Comparison of ENCODE assay signal across 1 cellular context in the genomic region with DNA sequence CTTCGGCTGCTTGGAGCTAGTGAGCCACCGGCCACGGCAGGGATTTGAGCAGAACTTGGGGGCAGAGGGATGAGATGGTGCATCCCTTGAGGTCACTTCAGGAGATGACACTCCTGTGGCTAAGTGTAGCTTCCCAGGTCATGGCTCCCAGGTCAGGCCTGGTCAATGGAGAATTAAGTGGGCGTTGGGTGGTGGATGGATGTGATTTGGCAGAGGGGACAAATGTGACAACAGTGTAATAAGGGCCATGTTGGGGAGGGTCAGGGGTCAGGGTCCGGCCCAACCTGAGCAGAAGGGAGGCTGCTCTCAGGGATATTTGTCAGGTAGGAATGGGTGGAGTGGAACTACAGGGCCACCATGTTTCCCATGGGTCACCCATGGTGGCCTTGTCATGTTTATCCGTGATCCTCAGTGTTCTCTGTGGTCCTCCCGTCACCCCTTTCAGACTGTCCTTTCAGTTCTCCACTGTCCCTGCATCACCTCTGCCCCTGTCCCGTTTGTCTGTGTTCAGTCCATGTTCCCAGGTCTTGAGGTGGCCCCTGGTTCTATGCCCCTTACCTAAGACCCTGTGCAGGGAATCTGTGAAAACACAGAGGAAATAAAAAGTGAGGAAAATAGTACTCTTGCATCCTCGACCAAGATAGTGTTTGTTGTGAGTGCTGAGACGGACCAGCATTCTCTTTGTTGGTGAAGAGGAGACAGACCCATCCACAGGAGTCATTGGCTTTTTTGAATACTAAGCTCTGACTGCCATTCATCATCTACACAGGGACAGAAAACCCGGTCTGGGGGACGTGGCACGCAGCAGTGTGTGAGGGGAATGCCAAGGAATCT.
TF ChIP-seq lines count a peak whose summit lies in the region.

No MANE protein-coding gene starts in this region.

TF ChIP-seq in GM23338, 12 proteins besides CTCF, POLR2A, EP300 and RAD21 (continued from another document):
- TF ChIP-seq, protein P1, sequence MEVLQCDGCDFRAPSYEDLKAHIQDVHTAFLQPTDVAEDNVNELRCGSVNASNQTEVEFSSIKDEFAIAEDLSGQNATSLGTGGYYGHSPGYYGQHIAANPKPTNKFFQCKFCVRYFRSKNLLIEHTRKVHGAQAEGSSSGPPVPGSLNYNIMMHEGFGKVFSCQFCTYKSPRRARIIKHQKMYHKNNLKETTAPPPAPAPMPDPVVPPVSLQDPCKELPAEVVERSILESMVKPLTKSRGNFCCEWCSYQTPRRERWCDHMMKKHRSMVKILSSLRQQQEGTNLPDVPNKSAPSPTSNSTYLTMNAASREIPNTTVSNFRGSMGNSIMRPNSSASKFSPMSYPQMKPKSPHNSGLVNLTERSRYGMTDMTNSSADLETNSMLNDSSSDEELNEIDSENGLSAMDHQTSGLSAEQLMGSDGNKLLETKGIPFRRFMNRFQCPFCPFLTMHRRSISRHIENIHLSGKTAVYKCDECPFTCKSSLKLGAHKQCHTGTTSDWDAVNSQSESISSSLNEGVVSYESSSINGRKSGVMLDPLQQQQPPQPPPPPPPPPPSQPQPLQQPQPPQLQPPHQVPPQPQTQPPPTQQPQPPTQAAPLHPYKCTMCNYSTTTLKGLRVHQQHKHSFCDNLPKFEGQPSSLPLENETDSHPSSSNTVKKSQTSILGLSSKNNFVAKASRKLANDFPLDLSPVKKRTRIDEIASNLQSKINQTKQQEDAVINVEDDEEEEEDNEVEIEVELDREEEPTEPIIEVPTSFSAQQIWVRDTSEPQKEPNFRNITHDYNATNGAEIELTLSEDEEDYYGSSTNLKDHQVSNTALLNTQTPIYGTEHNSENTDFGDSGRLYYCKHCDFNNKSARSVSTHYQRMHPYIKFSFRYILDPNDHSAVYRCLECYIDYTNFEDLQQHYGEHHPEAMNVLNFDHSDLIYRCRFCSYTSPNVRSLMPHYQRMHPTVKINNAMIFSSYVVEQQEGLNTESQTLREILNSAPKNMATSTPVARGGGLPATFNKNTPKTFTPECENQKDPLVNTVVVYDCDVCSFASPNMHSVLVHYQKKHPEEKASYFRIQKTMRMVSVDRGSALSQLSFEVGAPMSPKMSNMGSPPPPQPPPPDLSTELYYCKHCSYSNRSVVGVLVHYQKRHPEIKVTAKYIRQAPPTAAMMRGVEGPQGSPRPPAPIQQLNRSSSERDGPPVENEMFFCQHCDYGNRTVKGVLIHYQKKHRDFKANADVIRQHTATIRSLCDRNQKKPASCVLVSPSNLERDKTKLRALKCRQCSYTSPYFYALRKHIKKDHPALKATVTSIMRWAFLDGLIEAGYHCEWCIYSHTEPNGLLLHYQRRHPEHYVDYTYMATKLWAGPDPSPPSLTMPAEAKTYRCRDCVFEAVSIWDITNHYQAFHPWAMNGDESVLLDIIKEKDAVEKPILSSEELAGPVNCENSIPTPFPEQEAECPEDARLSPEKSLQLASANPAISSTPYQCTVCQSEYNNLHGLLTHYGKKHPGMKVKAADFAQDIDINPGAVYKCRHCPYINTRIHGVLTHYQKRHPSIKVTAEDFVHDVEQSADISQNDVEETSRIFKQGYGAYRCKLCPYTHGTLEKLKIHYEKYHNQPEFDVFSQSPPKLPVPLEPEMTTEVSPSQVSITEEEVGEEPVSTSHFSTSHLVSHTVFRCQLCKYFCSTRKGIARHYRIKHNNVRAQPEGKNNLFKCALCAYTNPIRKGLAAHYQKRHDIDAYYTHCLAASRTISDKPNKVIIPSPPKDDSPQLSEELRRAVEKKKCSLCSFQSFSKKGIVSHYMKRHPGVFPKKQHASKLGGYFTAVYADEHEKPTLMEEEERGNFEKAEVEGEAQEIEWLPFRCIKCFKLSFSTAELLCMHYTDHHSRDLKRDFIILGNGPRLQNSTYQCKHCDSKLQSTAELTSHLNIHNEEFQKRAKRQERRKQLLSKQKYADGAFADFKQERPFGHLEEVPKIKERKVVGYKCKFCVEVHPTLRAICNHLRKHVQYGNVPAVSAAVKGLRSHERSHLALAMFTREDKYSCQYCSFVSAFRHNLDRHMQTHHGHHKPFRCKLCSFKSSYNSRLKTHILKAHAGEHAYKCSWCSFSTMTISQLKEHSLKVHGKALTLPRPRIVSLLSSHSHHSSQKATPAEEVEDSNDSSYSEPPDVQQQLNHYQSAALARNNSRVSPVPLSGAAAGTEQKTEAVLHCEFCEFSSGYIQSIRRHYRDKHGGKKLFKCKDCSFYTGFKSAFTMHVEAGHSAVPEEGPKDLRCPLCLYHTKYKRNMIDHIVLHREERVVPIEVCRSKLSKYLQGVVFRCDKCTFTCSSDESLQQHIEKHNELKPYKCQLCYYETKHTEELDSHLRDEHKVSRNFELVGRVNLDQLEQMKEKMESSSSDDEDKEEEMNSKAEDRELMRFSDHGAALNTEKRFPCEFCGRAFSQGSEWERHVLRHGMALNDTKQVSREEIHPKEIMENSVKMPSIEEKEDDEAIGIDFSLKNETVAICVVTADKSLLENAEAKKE (CRISPR knock-in tag; IDR thresholded peaks at IDR 0.05), result no peak
- no peak for TF ChIP-seq ZNF114 (CRISPR knock-in tag; IDR thresholded peaks at IDR 0.05)
- TF ChIP-seq EZH2phosphoT487 (IDR thresholded peaks at IDR 0.05; ENCODE audit: unreplicated experiment), result no peak
- TF ChIP-seq CREB1 (CRISPR knock-in tag; IDR thresholded peaks at IDR 0.05; ENCODE audit: low read depth), result no peak
